17 cellular contexts compared by ENCODE assay signal in the genomic region with DNA sequence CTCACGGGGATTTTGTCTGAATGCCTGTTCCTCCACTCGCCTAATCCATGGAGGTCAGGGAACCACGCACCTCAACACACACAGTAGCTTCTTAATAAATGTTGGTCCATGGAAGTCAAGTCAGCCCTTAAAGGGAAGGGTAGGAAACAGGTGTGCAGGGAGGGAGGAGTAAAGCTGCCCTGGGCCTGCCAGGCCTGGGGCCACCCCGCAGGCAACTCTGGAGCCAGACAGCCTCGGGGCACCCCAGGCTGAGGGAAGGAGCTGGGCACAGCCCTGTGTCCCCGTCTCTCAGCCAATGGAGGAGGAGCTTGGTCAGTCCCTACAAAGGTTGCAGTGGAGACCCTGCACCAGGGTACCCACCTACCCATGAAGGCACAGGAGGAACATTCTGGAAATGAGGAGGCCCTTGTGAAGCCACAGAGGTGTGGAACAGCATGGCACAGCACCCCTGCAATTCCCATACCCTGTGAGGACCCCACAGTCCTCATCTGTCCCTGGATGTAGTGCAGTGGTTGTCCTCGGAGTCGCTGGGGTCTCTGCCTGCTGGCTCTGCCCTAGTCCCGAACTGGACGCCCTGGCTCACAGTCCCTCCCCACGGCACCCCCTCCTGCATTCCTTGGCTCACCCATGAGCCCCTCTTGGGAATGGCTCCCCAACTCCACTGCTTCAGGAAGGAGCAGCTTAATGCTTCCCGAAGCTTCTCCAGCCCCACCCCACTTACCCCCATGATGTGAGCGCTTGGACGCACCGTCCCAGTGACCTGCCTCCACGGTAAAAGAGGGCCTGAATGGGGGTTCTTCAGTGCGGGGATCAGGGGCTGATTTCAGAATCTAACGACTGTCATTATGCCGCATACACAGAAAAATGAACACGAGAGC.
DNase-seq lines count a peak whose midpoint lies in the region; ATAC-seq and TF ChIP-seq lines count a peak whose summit lies in the region.
"Had no signal": no experiment of that assay in that cellular context is flagged by ENCODE, and none has a peak within 500 bp of the region (broad histone marks: within the 10 kb centered on the region; RNA-seq: fewer than 3 reads in every experiment).

No MANE protein-coding gene starts in this region.

- TF ChIP-seq POLR2A in spleen (IDR thresholded peaks at IDR 0.05), result no peak

- peaks cover 59% of the 10 kb centered on the region for H3K27me3 Mint-ChIP-seq in T-helper 17 cell
- peaks cover 0 to 8% (median 0%) of the 10 kb centered on the region in 5 donors for H3K27me3 Mint-ChIP-seq in naive thymus-derived CD4-positive, alpha-beta T cell
- no peaks in the 10 kb centered on the region for H3K27me3 Mint-ChIP-seq in endodermal cell (ENCODE audit: insufficient read depth)

- H3K4me1 ChIP-seq in DOHH2 (ENCODE audit: control insufficient read depth, low read length) (peaks cover 15% of the 10 kb centered on the region), spleen (peaks cover 0 to 8% (median 0%) of the 10 kb centered on the region in 6 donors), foreskin keratinocyte (peaks cover 8% of the 10 kb centered on the region), endodermal cell (ENCODE audit: control insufficient read depth, insufficient read depth, low read length) (no peaks in the 10 kb centered on the region)
- no peaks in the 10 kb centered on the region for H3K4me1 ChIP-seq in naive thymus-derived CD4-positive, alpha-beta T cell (ENCODE audit: control insufficient read depth in 2 of 2, insufficient read depth in 2 of 2, low read length in 2 of 2)

- WGBS in spleen, 5 donors, result 83 to 89% (median 86%) methylated on average over 19 to 20 of the region's 20 CpGs
- 84 to 92% methylated on average over 7 to 19 of the region's 20 CpGs for WGBS in endodermal cell (ENCODE audit: insufficient coverage in 1 of 2, insufficient read length in 1 of 2), 2 experiments

- H3K27ac Mint-ChIP-seq in T-helper 17 cell (peak overlapping the region; percentile 19), endodermal cell (no peak overlapping the region)
- H3K27ac Mint-ChIP-seq in naive thymus-derived CD4-positive, alpha-beta T cell, result no peak overlapping the region
- H3K27ac Mint-ChIP-seq: CD4-positive, alpha-beta memory T cell; HFFc6 had no signal

- ATAC-seq in T-helper 17 cell, result no peak
- peak; percentile 18 for ATAC-seq in naive thymus-derived CD4-positive, alpha-beta T cell
- ATAC-seq in foreskin keratinocyte, result no peak
- ATAC-seq: A549 had no signal

- H3K36me3 Mint-ChIP-seq in T-helper 17 cell (ENCODE audit: low read depth) (peaks cover 2% of the 10 kb centered on the region), endodermal cell (ENCODE audit: low read depth) (no peaks in the 10 kb centered on the region)
- H3K36me3 Mint-ChIP-seq in naive thymus-derived CD4-positive, alpha-beta T cell, result no peaks in the 10 kb centered on the region
- H3K36me3 Mint-ChIP-seq: CD4-positive, alpha-beta memory T cell had no signal

- intact Hi-C loops in naive thymus-derived CD4-positive, alpha-beta T cell (cut with micrococcal nuclease), result no loop called here
- intact Hi-C loops in spleen (cut with DNase I; ENCODE audit: low total_unique reads), result no loop called here

- H3K27ac ChIP-seq in DOHH2 (ENCODE audit: low read depth, low read length), result no peak overlapping the region
- no peak overlapping the region for H3K27ac ChIP-seq in naive thymus-derived CD4-positive, alpha-beta T cell (ENCODE audit: low read depth, low read length)
- H3K27ac ChIP-seq in spleen, result no peak overlapping the region
- H3K27ac ChIP-seq in foreskin keratinocyte, result no peak overlapping the region
- no peak overlapping the region for H3K27ac ChIP-seq in endodermal cell (ENCODE audit: low read depth, low read length)
- H3K27ac ChIP-seq: A549, C4-2B, HL-60 had no signal

- no peaks in the 10 kb centered on the region for H3F3A ChIP-seq in DOHH2 (ENCODE audit: control insufficient read depth, insufficient read depth)

- no peak overlapping the region for H3K4me3 ChIP-seq in DOHH2 (ENCODE audit: low read length)
- H3K4me3 ChIP-seq in naive thymus-derived CD4-positive, alpha-beta T cell (ENCODE audit: low read length), result no peak overlapping the region
- H3K4me3 ChIP-seq in spleen, result no peak overlapping the region
- H3K4me3 ChIP-seq in endodermal cell (ENCODE audit: low read length), result no peak overlapping the region
- H3K4me3 ChIP-seq: A549 had no signal

- H3K9me3 Mint-ChIP-seq in naive thymus-derived CD4-positive, alpha-beta T cell, result no peaks in the 10 kb centered on the region
- no peaks in the 10 kb centered on the region for H3K9me3 Mint-ChIP-seq in endodermal cell
- H3K9me3 Mint-ChIP-seq: CD4-positive, alpha-beta memory T cell; HFFc6 had no signal

- H3K79me2 ChIP-seq in DOHH2 (ENCODE audit: control insufficient read depth, low read length), result no peaks in the 10 kb centered on the region

- H3K9me3 ChIP-seq in DOHH2 (ENCODE audit: control insufficient read depth, insufficient read depth, low read length) (no peaks in the 10 kb centered on the region), T-helper 17 cell (ENCODE audit: control insufficient read depth, low read length, poor library complexity, severe bottlenecking) (no peaks in the 10 kb centered on the region), spleen (no peaks in the 10 kb centered on the region), endodermal cell (ENCODE audit: control insufficient read depth, low read length) (no peaks in the 10 kb centered on the region)
- no peaks in the 10 kb centered on the region for H3K9me3 ChIP-seq in naive thymus-derived CD4-positive, alpha-beta T cell (ENCODE audit: control insufficient read depth in 2 of 3, low read length in 3 of 3)
- H3K9me3 ChIP-seq: A549, BE2C had no signal

- no peaks in the 10 kb centered on the region for H3K4me1 Mint-ChIP-seq in T-helper 17 cell
- H3K4me1 Mint-ChIP-seq in naive thymus-derived CD4-positive, alpha-beta T cell, result peaks cover 0 to 4% (median 0%) of the 10 kb centered on the region in 7 donors
- H3K4me1 Mint-ChIP-seq in endodermal cell, result peaks cover 12% of the 10 kb centered on the region
- H3K4me1 Mint-ChIP-seq: CD4-positive, alpha-beta memory T cell had no signal

- H3K27me3 ChIP-seq in DOHH2 (ENCODE audit: control insufficient read depth, low read length) (no peaks in the 10 kb centered on the region), spleen (replicated peaks in 1 of 7) (peaks cover 0 to 42% (median 6%) of the 10 kb centered on the region in 7 donors), foreskin keratinocyte (peaks cover 11% of the 10 kb centered on the region), endodermal cell (ENCODE audit: control insufficient read depth, insufficient read depth, low read length, poor library complexity, severe bottlenecking) (no peaks in the 10 kb centered on the region)
- no peaks in the 10 kb centered on the region for H3K27me3 ChIP-seq in naive thymus-derived CD4-positive, alpha-beta T cell (ENCODE audit: control insufficient read depth in 2 of 2, insufficient read depth in 2 of 2, low read length in 2 of 2)

- H3K9ac ChIP-seq in endodermal cell (ENCODE audit: extremely low read depth, low read length, poor library complexity, severe bottlenecking), result no peak overlapping the region

- POLR2A ChIA-PET in naive thymus-derived CD4-positive, alpha-beta T cell (lab: Charles Lee), result no interaction called here

- H3K9me2 ChIP-seq in DOHH2 (replicated peaks; ENCODE audit: control insufficient read depth, low read length), result no peaks in the 10 kb centered on the region

- peak overlapping the region; percentile 20; the same call in 1 of the 2 replicates for H3K4me2 ChIP-seq in DOHH2 (ENCODE audit: low read length)
- H3K4me2 ChIP-seq: A549 had no signal

- DNase-seq in T-helper 17 cell (no peak), spleen (peak; percentile 67), foreskin keratinocyte (no peak), endodermal cell (no peak)
- no peak for DNase-seq in naive thymus-derived CD4-positive, alpha-beta T cell
- DNase-seq: BE2C; CD4-positive, alpha-beta memory T cell; COR-L47; DMS153; DMS79 treated with DMSO at 0.1 percent for 48 hours; GF-D8; HCEC 1CT; HFFc6 had no signal

- TF ChIP-seq CTCF in DOHH2 (IDR thresholded peaks at IDR 0.05; ENCODE audit: low read depth, low read length, poor library complexity, severe bottlenecking) (no peak), spleen (IDR thresholded peaks at IDR 0.05 in 8 of 11, conservative IDR thresholded peaks at IDR 0.05 in 3 of 11) (no peak), foreskin keratinocyte (conservative IDR thresholded peaks at IDR 0.05) (no peak), endodermal cell (conservative IDR thresholded peaks at IDR 0.05) (no peak)

- CTCF ChIA-PET in naive thymus-derived CD4-positive, alpha-beta T cell (lab: Charles Lee), result no interaction called here

- H3K4me3 Mint-ChIP-seq in T-helper 17 cell (no peak overlapping the region), endodermal cell (no peak overlapping the region)
- H3K4me3 Mint-ChIP-seq in naive thymus-derived CD4-positive, alpha-beta T cell, result no peak overlapping the region
- H3K4me3 Mint-ChIP-seq: CD4-positive, alpha-beta memory T cell; HFFc6 had no signal

- H3K36me3 ChIP-seq in DOHH2 (ENCODE audit: control insufficient read depth, low read length) (no peaks in the 10 kb centered on the region), spleen (no peaks in the 10 kb centered on the region), endodermal cell (ENCODE audit: control insufficient read depth, insufficient read depth, low read length) (no peaks in the 10 kb centered on the region)
- no peaks in the 10 kb centered on the region for H3K36me3 ChIP-seq in naive thymus-derived CD4-positive, alpha-beta T cell (ENCODE audit: control insufficient read depth in 2 of 3, insufficient read depth in 3 of 3, low read length in 3 of 3)
- H3K36me3 ChIP-seq: BE2C had no signal

- H4K20me1 ChIP-seq in DOHH2 (ENCODE audit: control insufficient read depth, insufficient read depth, low read depth, low read length), result no peaks in the 10 kb centered on the region
